In genomic region chr13:70473912-70474311, GRCh38 we compare ENCODE assay signal across 1 cellular context.
TF ChIP-seq lines count a peak whose summit lies in the region.

No MANE protein-coding gene starts in this region.

TF ChIP-seq in GM23338, 12 proteins besides CTCF, POLR2A, EP300 and RAD21 (continued from another document):
- TF ChIP-seq, protein P1, sequence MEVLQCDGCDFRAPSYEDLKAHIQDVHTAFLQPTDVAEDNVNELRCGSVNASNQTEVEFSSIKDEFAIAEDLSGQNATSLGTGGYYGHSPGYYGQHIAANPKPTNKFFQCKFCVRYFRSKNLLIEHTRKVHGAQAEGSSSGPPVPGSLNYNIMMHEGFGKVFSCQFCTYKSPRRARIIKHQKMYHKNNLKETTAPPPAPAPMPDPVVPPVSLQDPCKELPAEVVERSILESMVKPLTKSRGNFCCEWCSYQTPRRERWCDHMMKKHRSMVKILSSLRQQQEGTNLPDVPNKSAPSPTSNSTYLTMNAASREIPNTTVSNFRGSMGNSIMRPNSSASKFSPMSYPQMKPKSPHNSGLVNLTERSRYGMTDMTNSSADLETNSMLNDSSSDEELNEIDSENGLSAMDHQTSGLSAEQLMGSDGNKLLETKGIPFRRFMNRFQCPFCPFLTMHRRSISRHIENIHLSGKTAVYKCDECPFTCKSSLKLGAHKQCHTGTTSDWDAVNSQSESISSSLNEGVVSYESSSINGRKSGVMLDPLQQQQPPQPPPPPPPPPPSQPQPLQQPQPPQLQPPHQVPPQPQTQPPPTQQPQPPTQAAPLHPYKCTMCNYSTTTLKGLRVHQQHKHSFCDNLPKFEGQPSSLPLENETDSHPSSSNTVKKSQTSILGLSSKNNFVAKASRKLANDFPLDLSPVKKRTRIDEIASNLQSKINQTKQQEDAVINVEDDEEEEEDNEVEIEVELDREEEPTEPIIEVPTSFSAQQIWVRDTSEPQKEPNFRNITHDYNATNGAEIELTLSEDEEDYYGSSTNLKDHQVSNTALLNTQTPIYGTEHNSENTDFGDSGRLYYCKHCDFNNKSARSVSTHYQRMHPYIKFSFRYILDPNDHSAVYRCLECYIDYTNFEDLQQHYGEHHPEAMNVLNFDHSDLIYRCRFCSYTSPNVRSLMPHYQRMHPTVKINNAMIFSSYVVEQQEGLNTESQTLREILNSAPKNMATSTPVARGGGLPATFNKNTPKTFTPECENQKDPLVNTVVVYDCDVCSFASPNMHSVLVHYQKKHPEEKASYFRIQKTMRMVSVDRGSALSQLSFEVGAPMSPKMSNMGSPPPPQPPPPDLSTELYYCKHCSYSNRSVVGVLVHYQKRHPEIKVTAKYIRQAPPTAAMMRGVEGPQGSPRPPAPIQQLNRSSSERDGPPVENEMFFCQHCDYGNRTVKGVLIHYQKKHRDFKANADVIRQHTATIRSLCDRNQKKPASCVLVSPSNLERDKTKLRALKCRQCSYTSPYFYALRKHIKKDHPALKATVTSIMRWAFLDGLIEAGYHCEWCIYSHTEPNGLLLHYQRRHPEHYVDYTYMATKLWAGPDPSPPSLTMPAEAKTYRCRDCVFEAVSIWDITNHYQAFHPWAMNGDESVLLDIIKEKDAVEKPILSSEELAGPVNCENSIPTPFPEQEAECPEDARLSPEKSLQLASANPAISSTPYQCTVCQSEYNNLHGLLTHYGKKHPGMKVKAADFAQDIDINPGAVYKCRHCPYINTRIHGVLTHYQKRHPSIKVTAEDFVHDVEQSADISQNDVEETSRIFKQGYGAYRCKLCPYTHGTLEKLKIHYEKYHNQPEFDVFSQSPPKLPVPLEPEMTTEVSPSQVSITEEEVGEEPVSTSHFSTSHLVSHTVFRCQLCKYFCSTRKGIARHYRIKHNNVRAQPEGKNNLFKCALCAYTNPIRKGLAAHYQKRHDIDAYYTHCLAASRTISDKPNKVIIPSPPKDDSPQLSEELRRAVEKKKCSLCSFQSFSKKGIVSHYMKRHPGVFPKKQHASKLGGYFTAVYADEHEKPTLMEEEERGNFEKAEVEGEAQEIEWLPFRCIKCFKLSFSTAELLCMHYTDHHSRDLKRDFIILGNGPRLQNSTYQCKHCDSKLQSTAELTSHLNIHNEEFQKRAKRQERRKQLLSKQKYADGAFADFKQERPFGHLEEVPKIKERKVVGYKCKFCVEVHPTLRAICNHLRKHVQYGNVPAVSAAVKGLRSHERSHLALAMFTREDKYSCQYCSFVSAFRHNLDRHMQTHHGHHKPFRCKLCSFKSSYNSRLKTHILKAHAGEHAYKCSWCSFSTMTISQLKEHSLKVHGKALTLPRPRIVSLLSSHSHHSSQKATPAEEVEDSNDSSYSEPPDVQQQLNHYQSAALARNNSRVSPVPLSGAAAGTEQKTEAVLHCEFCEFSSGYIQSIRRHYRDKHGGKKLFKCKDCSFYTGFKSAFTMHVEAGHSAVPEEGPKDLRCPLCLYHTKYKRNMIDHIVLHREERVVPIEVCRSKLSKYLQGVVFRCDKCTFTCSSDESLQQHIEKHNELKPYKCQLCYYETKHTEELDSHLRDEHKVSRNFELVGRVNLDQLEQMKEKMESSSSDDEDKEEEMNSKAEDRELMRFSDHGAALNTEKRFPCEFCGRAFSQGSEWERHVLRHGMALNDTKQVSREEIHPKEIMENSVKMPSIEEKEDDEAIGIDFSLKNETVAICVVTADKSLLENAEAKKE (CRISPR knock-in tag; IDR thresholded peaks at IDR 0.05) = no peak
- TF ChIP-seq NANOG (IDR thresholded peaks at IDR 0.05; ENCODE audit: borderline replicate concordance) = no peak
- TF ChIP-seq REST (IDR thresholded peaks at IDR 0.05; ENCODE audit: unreplicated experiment) = no peak
- no peak for TF ChIP-seq CREB1 (CRISPR knock-in tag; IDR thresholded peaks at IDR 0.05; ENCODE audit: low read depth)
- TF ChIP-seq EZH2 (IDR thresholded peaks at IDR 0.05; ENCODE audit: low read depth, unreplicated experiment) = no peak
